In the genomic region with DNA sequence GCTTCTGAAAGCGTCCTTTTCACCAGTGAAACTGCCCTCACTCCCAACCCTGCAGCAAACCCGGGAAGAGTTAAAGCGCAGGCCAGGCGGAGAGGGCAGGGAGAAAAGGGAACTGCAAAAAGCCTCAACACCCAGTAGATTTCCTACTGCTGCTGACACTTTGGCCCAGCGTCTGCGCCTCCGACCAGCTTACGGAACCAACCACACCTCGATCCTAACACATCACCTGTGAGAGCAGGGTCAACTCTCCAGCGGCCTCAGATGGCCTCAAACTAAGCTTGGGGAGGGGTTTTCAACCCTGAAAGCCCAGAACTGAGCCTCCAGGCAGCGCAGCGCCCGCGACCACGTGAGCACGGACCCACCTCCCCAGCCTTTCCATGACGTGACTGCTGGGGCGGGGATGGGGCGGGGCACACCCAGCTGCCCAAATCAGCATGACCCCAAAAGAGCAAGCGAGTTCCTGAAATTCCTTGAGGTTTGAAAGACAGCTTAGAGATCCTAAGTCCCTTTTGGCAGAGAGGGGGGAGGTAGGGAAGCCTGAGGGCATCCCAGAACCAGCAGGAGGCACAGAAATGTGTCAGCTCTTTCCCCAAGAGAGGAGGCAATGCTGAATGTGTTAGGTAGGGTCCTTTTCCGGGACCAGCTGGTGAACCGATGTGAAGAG, we compare ENCODE assay signal across 8 cellular contexts.
DNase-seq lines count a peak whose midpoint lies in the region; ATAC-seq, FAIRE-seq and TF ChIP-seq lines count a peak whose summit lies in the region.

No MANE protein-coding gene starts in this region.

- peaks cover 58 to 99% (median 82%) of the 10 kb centered on the region in 10 experiments for H3K4me1 ChIP-seq in BLaER1 treated with 17β-estradiol and CSF1 and Interleukin-3, amounts not matched to agents 10 nM and 100 nM

- peaks cover 0 to 19% (median 0%) of the 10 kb centered on the region in 11 experiments; a peak in 5 of 22 replicates for H4K20me1 ChIP-seq in BLaER1 treated with 17β-estradiol and CSF1 and Interleukin-3, amounts not matched to agents 10 nM and 100 nM

- peak overlapping the region; percentile 75 to 91 (median 80) for H3K27ac ChIP-seq in BLaER1 treated with 17β-estradiol and CSF1 and Interleukin-3, amounts not matched to agents 10 nM and 100 nM

- peak; percentile 35 for ATAC-seq in GM21619 (IDR thresholded peaks at IDR 0.05; ENCODE audit: unreplicated experiment)

- H3K4me2 ChIP-seq in BLaER1 treated with 17β-estradiol and CSF1 and Interleukin-3, amounts not matched to agents 10 nM and 100 nM: peak overlapping the region; percentile 81 to 96 (median 93)

- peaks cover 0 to 6% (median 0%) of the 10 kb centered on the region in 11 experiments; a peak in 3 of 22 replicates for H3K36me3 ChIP-seq in BLaER1 treated with 17β-estradiol and CSF1 and Interleukin-3, amounts not matched to agents 10 nM and 100 nM

- peak; percentile 83 for DNase-seq in NCI-H2227 treated with DMSO at 0.1 percent for 48 hours (lab: John Stamatoyannopoulos, UW)
- DNase-seq in activated T-cell treated with anti-CD3 and anti-CD28 coated beads for 48 hours (ENCODE audit: low read depth): peak; percentile 76
- peak; percentile 35 for DNase-seq in epithelial cell of esophagus (ENCODE audit: low read depth)
- DNase-seq in midbrain (lab: John Stamatoyannopoulos, UW): peak; percentile 78
- DNase-seq in stimulated activated CD8-positive, alpha-beta memory T cell treated with anti-CD3 and anti-CD28 coated beads, Interleukin-15, amount 100 ng/mL, for 48 hours (ENCODE audit: low read depth in 2 of 2): peak; percentile 73 to 77
- DNase-seq in HTR-8/SVneo (ENCODE audit: insufficient read length, low spot score): no peak

- peak overlapping the region; percentile 46 to 73 (median 60) for H3K4me3 ChIP-seq in BLaER1 treated with 17β-estradiol and CSF1 and Interleukin-3, amounts not matched to agents 10 nM and 100 nM
- H3K4me3 ChIP-seq in epithelial cell of esophagus (ENCODE audit: low read length): peak overlapping the region; percentile 43

- no peak for TF ChIP-seq CTCF in epithelial cell of esophagus (IDR thresholded peaks at IDR 0.05; ENCODE audit: insufficient read depth, low read depth, low read length, missing control alignments)

- no peaks in the 10 kb centered on the region for H3K9me3 ChIP-seq in BLaER1 treated with 17β-estradiol and CSF1 and Interleukin-3, amounts not matched to agents 10 nM and 100 nM (replicated peaks in 1 of 11)

- no peaks in the 10 kb centered on the region for H3K27me3 ChIP-seq in BLaER1 treated with 17β-estradiol and CSF1 and Interleukin-3, amounts not matched to agents 10 nM and 100 nM

- FAIRE-seq in HTR-8/SVneo (lab: Jason Lieb, UNC): no peak

- H3K9ac ChIP-seq in BLaER1 treated with 17β-estradiol and CSF1 and Interleukin-3, amounts not matched to agents 10 nM and 100 nM: peak overlapping the region; percentile 69 to 87 (median 81)
